ENCODE assay signal across 17 cellular contexts in genomic region chr7:100057006-100057405, GRCh38. TPM values are rescaled to one million over a fixed set of nuclear protein-coding genes. Genes with fewer than 3 reads are reported as not detected.
DNase-seq lines count a peak whose midpoint lies in the region; ATAC-seq and TF ChIP-seq lines count a peak whose summit lies in the region.
"Had no signal": no experiment of that assay in that cellular context is flagged by ENCODE, and none has a peak within 500 bp of the region (broad histone marks: within the 10 kb centered on the region; RNA-seq: fewer than 3 reads in every experiment).

No MANE protein-coding gene starts in this region.

- H3K9me3 Mint-ChIP-seq in activated CD4-positive, alpha-beta T cell treated with anti-CD3 and anti-CD28 coated beads, Interleukin-2, amount 10 ng/mL, durations not matched to agents 24 days and 14 days = no peaks in the 10 kb centered on the region
- H3K9me3 Mint-ChIP-seq in endothelial cell (ENCODE audit: unreplicated experiment) = no peaks in the 10 kb centered on the region
- no peaks in the 10 kb centered on the region for H3K9me3 Mint-ChIP-seq in HFFc6
- H3K9me3 Mint-ChIP-seq: CD4-positive, alpha-beta T cell; GM23338 had no signal

- peaks cover 32% of the 10 kb centered on the region for H3K36me3 Mint-ChIP-seq in activated CD4-positive, alpha-beta T cell treated with anti-CD3 and anti-CD28 coated beads, Interleukin-2, amount 10 ng/mL, durations not matched to agents 24 days and 14 days (ENCODE audit: low read depth)
- H3K36me3 Mint-ChIP-seq in endothelial cell (ENCODE audit: low read depth, unreplicated experiment) = peaks cover 33% of the 10 kb centered on the region
- peaks cover 13% of the 10 kb centered on the region for H3K36me3 Mint-ChIP-seq in HFFc6 (ENCODE audit: low read depth)

- H3K27me3 Mint-ChIP-seq in activated CD4-positive, alpha-beta T cell treated with anti-CD3 and anti-CD28 coated beads, Interleukin-2, amount 10 ng/mL, durations not matched to agents 24 days and 14 days = no peaks in the 10 kb centered on the region
- peaks cover 3% of the 10 kb centered on the region for H3K27me3 Mint-ChIP-seq in endothelial cell (ENCODE audit: unreplicated experiment)
- peaks cover 3% of the 10 kb centered on the region for H3K27me3 Mint-ChIP-seq in HFFc6 (ENCODE audit: insufficient read depth)
- H3K27me3 Mint-ChIP-seq: CD4-positive, alpha-beta T cell had no signal

- no peaks in the 10 kb centered on the region for H3K36me3 ChIP-seq in Panc1 (ENCODE audit: control insufficient read depth, insufficient read depth, low read length)
- peaks cover 0 to 54% (median 22%) of the 10 kb centered on the region in 4 donors for H3K36me3 ChIP-seq in sigmoid colon
- peaks cover 34% of the 10 kb centered on the region for H3K36me3 ChIP-seq in A673 (ENCODE audit: insufficient read depth, low read length, poor library complexity, severe bottlenecking)

- WGBS in sigmoid colon, 2 donors = 94 to 97% methylated on average over 10 of the region's 10 CpGs

- H3K4me3 Mint-ChIP-seq in activated CD4-positive, alpha-beta T cell treated with anti-CD3 and anti-CD28 coated beads, Interleukin-2, amount 10 ng/mL, durations not matched to agents 24 days and 14 days = no peak overlapping the region
- H3K4me3 Mint-ChIP-seq in endothelial cell (ENCODE audit: unreplicated experiment) = peak overlapping the region; percentile 79
- no peak overlapping the region for H3K4me3 Mint-ChIP-seq in HFFc6
- H3K4me3 Mint-ChIP-seq: CD4-positive, alpha-beta T cell; GM23338 had no signal

- DNase-seq in activated CD4-positive, alpha-beta T cell treated with anti-CD3 and anti-CD28 coated beads, Interleukin-2, amount 10 ng/mL, durations not matched to agents 24 days and 14 days = no peak
- no peak for DNase-seq in activated CD4-positive, alpha-beta T cell treated with anti-CD3 and anti-CD28 coated beads for 4 hours
- no peak for DNase-seq in Panc1 (ENCODE audit: low read depth, low spot score)
- no peak for DNase-seq in endothelial cell (ENCODE audit: low spot score)
- peak; percentile 60 for DNase-seq in sigmoid colon
- DNase-seq in HFFc6 = no peak
- DNase-seq in A673 (ENCODE audit: low spot score) = no peak
- no peak for DNase-seq in left colon
- DNase-seq: BE2C; CD4-positive, alpha-beta T cell; DMS153; DMS79; GDM1 had no signal

- H3K4me3 ChIP-seq in Panc1 (ENCODE audit: low read depth in 2 of 2, low read length in 2 of 2) (no peak overlapping the region), sigmoid colon (no peak overlapping the region), A673 (ENCODE audit: low read depth, low read length, poor library complexity, severe bottlenecking) (no peak overlapping the region)
- H3K4me3 ChIP-seq: A549, GM23338 had no signal

- BruUV-seq in Panc1 (replicated peaks; lab: Mats Ljungman, UMichigan) (TSS peak; percentile 19), A673 (replicated peaks; lab: Mats Ljungman, UMichigan) (no TSS peak)

- H3K27ac Mint-ChIP-seq in activated CD4-positive, alpha-beta T cell treated with anti-CD3 and anti-CD28 coated beads, Interleukin-2, amount 10 ng/mL, durations not matched to agents 24 days and 14 days = peak overlapping the region; percentile 36
- H3K27ac Mint-ChIP-seq in endothelial cell (ENCODE audit: unreplicated experiment) (no peak overlapping the region), HFFc6 (no peak overlapping the region)
- H3K27ac Mint-ChIP-seq: CD4-positive, alpha-beta T cell; GM23338 had no signal

- no peak for TF ChIP-seq CTCF in Panc1 (IDR thresholded peaks at IDR 0.05)
- no peak for TF ChIP-seq CTCF in endothelial cell (IDR thresholded peaks at IDR 0.05; ENCODE audit: unreplicated experiment)
- TF ChIP-seq CTCF in sigmoid colon (IDR thresholded peaks at IDR 0.05) = no peak
- TF ChIP-seq CTCF in HFFc6 (IDR thresholded peaks at IDR 0.05) = no peak
- no peak for TF ChIP-seq CTCF in A673 (conservative IDR thresholded peaks at IDR 0.05; ENCODE audit: low read depth, low read length)

- H3K4me1 ChIP-seq in Panc1 (ENCODE audit: control insufficient read depth, insufficient read depth, low read length) (no peaks in the 10 kb centered on the region), sigmoid colon (peaks cover 0 to 16% (median 8%) of the 10 kb centered on the region in 4 donors), A673 (ENCODE audit: insufficient read depth, low read length, poor library complexity, severe bottlenecking) (no peaks in the 10 kb centered on the region)
- H3K4me1 ChIP-seq: A549, BE2C had no signal

- CTCF ChIA-PET in Panc1 (lab: Charles Lee) (no interaction called here), A673 (lab: Charles Lee) (no interaction called here)

- in situ Hi-C loops in Panc1 (cut with HindIII; ENCODE audit: low pct_unique_long_range_greater_than_20kb, low sequenced_read_pairs) = no loop called here

- intact Hi-C loops in activated CD4-positive, alpha-beta T cell treated with anti-CD3 and anti-CD28 coated beads, Interleukin-2, amount 10 ng/mL, durations not matched to agents 24 days and 14 days (cut with micrococcal nuclease) = no loop called here
- intact Hi-C loops in Panc1 (cut with micrococcal nuclease; ENCODE audit: unreplicated experiment) (loop anchor here (5.0 to 10.0 kb wide), 2 partner anchors 142 to 550 kb away; partner anchors contain the start of gene TRIM4), sigmoid colon (cut with DNase I) (no loop called here), A673 (cut with micrococcal nuclease; ENCODE audit: unreplicated experiment) (no loop called here), left colon (cut with DNase I, micrococcal nuclease) (loop anchor here (10.0 kb wide), 1 partner anchor 62 kb away; no protein-coding TSS in a partner anchor)

- no peaks in the 10 kb centered on the region for H3K9me3 ChIP-seq in Panc1 (ENCODE audit: control insufficient read depth, insufficient read depth, low read depth, low read length)
- H3K9me3 ChIP-seq in sigmoid colon = no peaks in the 10 kb centered on the region
- H3K9me3 ChIP-seq in A673 (ENCODE audit: low read depth, low read length, poor library complexity, severe bottlenecking) = no peaks in the 10 kb centered on the region
- H3K9me3 ChIP-seq: BE2C had no signal

- no peak for TF ChIP-seq EP300 in sigmoid colon (IDR thresholded peaks at IDR 0.05)

- no peaks in the 10 kb centered on the region for H3K27me3 ChIP-seq in Panc1 (ENCODE audit: control insufficient read depth, insufficient read depth, low read length)
- no peaks in the 10 kb centered on the region for H3K27me3 ChIP-seq in sigmoid colon
- H3K27me3 ChIP-seq in A673 (replicated peaks; ENCODE audit: insufficient read depth, low read depth, low read length, poor library complexity) = no peaks in the 10 kb centered on the region
- H3K27me3 ChIP-seq: BE2C had no signal

- ATAC-seq in Panc1 (no peak), left colon (no peak)
- ATAC-seq: A549, GM23338 had no signal

- TF ChIP-seq POLR2A in sigmoid colon (IDR thresholded peaks at IDR 0.05) = no peak

- no peaks in the 10 kb centered on the region for H3K4me1 Mint-ChIP-seq in activated CD4-positive, alpha-beta T cell treated with anti-CD3 and anti-CD28 coated beads, Interleukin-2, amount 10 ng/mL, durations not matched to agents 24 days and 14 days
- H3K4me1 Mint-ChIP-seq in endothelial cell (ENCODE audit: unreplicated experiment) (no peaks in the 10 kb centered on the region), HFFc6 (ENCODE audit: low read depth) (no peaks in the 10 kb centered on the region)
- H3K4me1 Mint-ChIP-seq: GM23338 had no signal

- no peak overlapping the region for H3K27ac ChIP-seq in Panc1 (ENCODE audit: low read length)
- H3K27ac ChIP-seq in sigmoid colon = no peak overlapping the region
- H3K27ac ChIP-seq in A673 (ENCODE audit: low read depth, low read length, poor library complexity, severe bottlenecking) = no peak overlapping the region
- H3K27ac ChIP-seq: 22Rv1, A549, C4-2B had no signal

- POLR2A ChIA-PET in Panc1 (lab: Charles Lee) = no interaction called here
- POLR2A ChIA-PET in A673 (lab: Charles Lee; ENCODE audit: low non-redundant PET) = no interaction called here

RNA-seq across cellular contexts. Expression of gene ZSCAN21, which starts 7.4 kb away (rescaled TPM):
- total RNA-seq in activated CD4-positive, alpha-beta T cell treated with anti-CD3 and anti-CD28 coated beads, Interleukin-2, amount 10 ng/mL, durations not matched to agents 24 days and 14 days = 8.0 TPM in 2 replicates
- total RNA-seq in Panc1 (2021; ENCODE audit: unreplicated experiment) = 13.4 TPM
- polyA plus RNA-seq in Panc1 (2012; ENCODE audit: insufficient read length) = 6.9 TPM
- total RNA-seq in endothelial cell (ENCODE audit: unreplicated experiment) = 18.5 TPM
- total RNA-seq in sigmoid colon = 10 to 100 TPM; 14.7 to 21.8 (median 17.4) TPM
- polyA plus RNA-seq in sigmoid colon = 1 to 10 TPM; 4.2 to 4.3 (median 4.2) TPM
- total RNA-seq in HFFc6 (2021; fragmentation: NEBNext Ultra II Directional; extraction: Animal tissue kit (Norgen Biotek cat#: 25700)) = 1 to 10 TPM; 8.2 to 9.8 (median 9.2) TPM
- total RNA-seq in A673 (2021) = 17.2 and 21.7 TPM in 2 replicates
- 1 to 10 TPM; 6.7 to 7.1 TPM for total RNA-seq in left colon

RNA-seq across cellular contexts. Expression of gene ZNF3, which starts 24.5 kb away (rescaled TPM):
- 21.5 and 23.3 TPM in 2 replicates for total RNA-seq in activated CD4-positive, alpha-beta T cell treated with anti-CD3 and anti-CD28 coated beads, Interleukin-2, amount 10 ng/mL, durations not matched to agents 24 days and 14 days
- total RNA-seq in Panc1 (2021; ENCODE audit: unreplicated experiment) = 32.9 TPM
- 22.0 TPM for polyA plus RNA-seq in Panc1 (2012; ENCODE audit: insufficient read length)
- 47.7 TPM for total RNA-seq in endothelial cell (ENCODE audit: unreplicated experiment)
- total RNA-seq in sigmoid colon = 10 to 100 TPM; 17.9 to 28.0 (median 22.6) TPM
- 10 to 100 TPM; 17.1 to 19.2 (median 18.8) TPM for polyA plus RNA-seq in sigmoid colon
- 10 to 100 TPM; 16.5 to 19.4 (median 18.3) TPM for total RNA-seq in HFFc6 (2021; fragmentation: NEBNext Ultra II Directional; extraction: Animal tissue kit (Norgen Biotek cat#: 25700))
- total RNA-seq in A673 (2021) = 50.2 and 50.8 TPM in 2 replicates
- total RNA-seq in left colon = 10 to 100 TPM; 34.0 to 37.2 TPM

RNA-seq across cellular contexts. Expression of gene COPS6, which starts 31.8 kb away (rescaled TPM):
- 109 and 114 TPM in 2 replicates for total RNA-seq in activated CD4-positive, alpha-beta T cell treated with anti-CD3 and anti-CD28 coated beads, Interleukin-2, amount 10 ng/mL, durations not matched to agents 24 days and 14 days
- total RNA-seq in Panc1 (2021; ENCODE audit: unreplicated experiment) (182 TPM), endothelial cell (ENCODE audit: unreplicated experiment) (82.4 TPM), sigmoid colon (10 to 100 TPM; 58.4 to 87.4 (median 68.4) TPM), A673 (2021) (155 and 166 TPM in 2 replicates), left colon (10 to 100 TPM; 59.3 to 65.6 TPM)
- 323 TPM for polyA plus RNA-seq in Panc1 (2012; ENCODE audit: insufficient read length)
- polyA plus RNA-seq in sigmoid colon = 10 to 100 TPM; 80.2 to 91.3 (median 87.1) TPM
- 100 to 1,000 TPM; 253 to 334 (median 302) TPM for total RNA-seq in HFFc6 (2021; fragmentation: NEBNext Ultra II Directional; extraction: Animal tissue kit (Norgen Biotek cat#: 25700))

RNA-seq across cellular contexts. Expression of gene ZKSCAN1, which starts 41.6 kb away (rescaled TPM):
- total RNA-seq in activated CD4-positive, alpha-beta T cell treated with anti-CD3 and anti-CD28 coated beads, Interleukin-2, amount 10 ng/mL, durations not matched to agents 24 days and 14 days = 54.8 and 56.3 TPM in 2 replicates
- total RNA-seq in Panc1 (2021; ENCODE audit: unreplicated experiment) = 55.5 TPM
- 24.5 TPM for polyA plus RNA-seq in Panc1 (2012; ENCODE audit: insufficient read length)
- 63.1 TPM for total RNA-seq in endothelial cell (ENCODE audit: unreplicated experiment)
- total RNA-seq in sigmoid colon = 10 to 100 TPM; 27.8 to 32.7 (median 31.6) TPM
- polyA plus RNA-seq in sigmoid colon = 10 to 100 TPM in 2 of 3 donors, 1 to 10 TPM in 1; 8.4 to 22.4 (median 11.3) TPM
- 10 to 100 TPM; 55.9 to 77.4 (median 63.1) TPM for total RNA-seq in HFFc6 (2021; fragmentation: NEBNext Ultra II Directional; extraction: Animal tissue kit (Norgen Biotek cat#: 25700))
- total RNA-seq in A673 (2021) = 66.5 and 69.5 TPM in 2 replicates
- 100 to 1,000 TPM; 127 to 133 TPM for total RNA-seq in left colon

RNA-seq across cellular contexts. Expression of gene MCM7, which starts 44.2 kb away (rescaled TPM):
- 464 and 469 TPM in 2 replicates for total RNA-seq in activated CD4-positive, alpha-beta T cell treated with anti-CD3 and anti-CD28 coated beads, Interleukin-2, amount 10 ng/mL, durations not matched to agents 24 days and 14 days
- total RNA-seq in Panc1 (2021; ENCODE audit: unreplicated experiment) = 258 TPM
- polyA plus RNA-seq in Panc1 (2012; ENCODE audit: insufficient read length) = 204 TPM
- 119 TPM for total RNA-seq in endothelial cell (ENCODE audit: unreplicated experiment)
- total RNA-seq in sigmoid colon = 10 to 100 TPM; 30.7 to 43.6 (median 37.4) TPM
- polyA plus RNA-seq in sigmoid colon = 10 to 100 TPM; 29.6 to 99.3 (median 32.4) TPM
- 100 to 1,000 TPM in 5 of 6 experiments, 10 to 100 TPM in 1; 70.9 to 139 (median 124) TPM for total RNA-seq in HFFc6 (2021; fragmentation: NEBNext Ultra II Directional; extraction: Animal tissue kit (Norgen Biotek cat#: 25700))
- total RNA-seq in A673 (2021) = 399 and 418 TPM in 2 replicates
- total RNA-seq in left colon = 10 to 100 TPM; 44.7 to 62.1 TPM

Comparison
In these comparisons a context has a peak if more than half of its experiments do, and no peak if none do; other contexts are left out.
1. intact Hi-C loops: an anchor here in Panc1 (5.0 to 10.0 kb wide) and left colon (10.0 kb wide); none called in activated CD4-positive, alpha-beta T cell treated with anti-CD3 and anti-CD28 coated beads, Interleukin-2, amount 10 ng/mL, durations not matched to agents 24 days and 14 days, sigmoid colon and A673.